1 cellular context compared by ENCODE assay signal in genomic region chr18:79575891-79576685, GRCh38.
TF ChIP-seq lines count a peak whose summit lies in the region.

No MANE protein-coding gene starts in this region.

TF ChIP-seq in HepG2, 621 proteins besides CTCF, POLR2A, EP300 and RAD21 (continued from another document):
- TF ChIP-seq ZNF609 (CRISPR knock-in tag; IDR thresholded peaks at IDR 0.05; ENCODE audit: borderline replicate concordance) (no peak), ZFP91 (CRISPR knock-in tag; IDR thresholded peaks at IDR 0.05; ENCODE audit: borderline replicate concordance) (no peak), CCDC6 (CRISPR knock-in tag; IDR thresholded peaks at IDR 0.05) (no peak), NKX3-1 (CRISPR knock-in tag; IDR thresholded peaks at IDR 0.05) (no peak), FOSL1 (CRISPR knock-in tag; IDR thresholded peaks at IDR 0.05; ENCODE audit: borderline replicate concordance) (no peak), SNRNP70 (IDR thresholded peaks at IDR 0.05; ENCODE audit: low read depth, low read length) (no peak), ZNF207 (IDR thresholded peaks at IDR 0.05; ENCODE audit: borderline replicate concordance) (no peak), ZFP36L1 (CRISPR knock-in tag; IDR thresholded peaks at IDR 0.05) (no peak), PHF20 (CRISPR knock-in tag; IDR thresholded peaks at IDR 0.05) (no peak)
TF ChIP-seq in HepG2: peak in this region for 0.
